ENCODE assay signal across 15 cellular contexts in genomic region chr2:67510745-67511144, GRCh38.
A peak's percentile ranks its signal among the peaks of the same experiment; 100 is the strongest.
DNase-seq lines count a peak whose midpoint lies in the region; ATAC-seq, FAIRE-seq and TF ChIP-seq lines count a peak whose summit lies in the region.
"Had no signal": no experiment of that assay in that cellular context is flagged by ENCODE, and none has a peak within 500 bp of the region (broad histone marks: within the 10 kb centered on the region; RNA-seq: fewer than 3 reads in every experiment).

No MANE protein-coding gene starts in this region.

- no peaks in the 10 kb centered on the region for H3K36me3 Mint-ChIP-seq in astrocyte (ENCODE audit: low read depth, unreplicated experiment)
- peaks cover 2% of the 10 kb centered on the region for H3K36me3 Mint-ChIP-seq in progenitor cell of endocrine pancreas (ENCODE audit: insufficient read depth)

- no peaks in the 10 kb centered on the region for H4K20me1 ChIP-seq in astrocyte (ENCODE audit: insufficient read depth, low read length)

- no peaks in the 10 kb centered on the region for H3K27me3 ChIP-seq in astrocyte (ENCODE audit: insufficient read depth, low read length)

- no peak overlapping the region for H3K4me2 ChIP-seq in astrocyte (ENCODE audit: low read length)

- no peak overlapping the region for H3K27ac ChIP-seq in astrocyte (ENCODE audit: low read depth, low read length)

- TF ChIP-seq CTCF in astrocyte (IDR thresholded peaks at IDR 0.05; ENCODE audit: insufficient read depth, low read depth, low read length) (no peak), fibroblast of pulmonary artery (IDR thresholded peaks at IDR 0.05; ENCODE audit: low read length, missing control alignments) (no peak), progenitor cell of endocrine pancreas (IDR thresholded peaks at IDR 0.05; ENCODE audit: unreplicated experiment) (no peak)

- H3K9me3 ChIP-seq in astrocyte (ENCODE audit: insufficient read depth, low read depth, low read length): no peaks in the 10 kb centered on the region

- FAIRE-seq in astrocyte (lab: Jason Lieb, UNC): no peak
- FAIRE-seq: H54, RCC 7860 had no signal

- no peaks in the 10 kb centered on the region for H3K4me1 Mint-ChIP-seq in astrocyte (ENCODE audit: low read depth, unreplicated experiment)
- H3K4me1 Mint-ChIP-seq in progenitor cell of endocrine pancreas (ENCODE audit: low read depth): peaks cover 2% of the 10 kb centered on the region
- no peaks in the 10 kb centered on the region for H3K4me1 Mint-ChIP-seq in stimulated activated naive CD8-positive, alpha-beta T cell treated with anti-CD3 and anti-CD28 coated beads, Interleukin-15, amount 100 ng/mL, for 72 hours

- H3K4me3 Mint-ChIP-seq in astrocyte (ENCODE audit: unreplicated experiment) (no peak overlapping the region), progenitor cell of endocrine pancreas (ENCODE audit: low read depth) (no peak overlapping the region)
- no peak overlapping the region for H3K4me3 Mint-ChIP-seq in stimulated activated naive CD8-positive, alpha-beta T cell treated with anti-CD3 and anti-CD28 coated beads, Interleukin-15, amount 100 ng/mL, for 72 hours

- H3K79me2 ChIP-seq in astrocyte (ENCODE audit: insufficient read depth, low read length): no peaks in the 10 kb centered on the region

- H3K27ac Mint-ChIP-seq in astrocyte (ENCODE audit: unreplicated experiment) (no peak overlapping the region), progenitor cell of endocrine pancreas (no peak overlapping the region)
- H3K27ac Mint-ChIP-seq in stimulated activated naive CD8-positive, alpha-beta T cell treated with anti-CD3 and anti-CD28 coated beads, Interleukin-15, amount 100 ng/mL, for 72 hours: no peak overlapping the region

- DNase-seq in EH (ENCODE audit: low read depth) (peak; percentile 77), astrocyte (ENCODE audit: low read depth) (peak; percentile 56), fibroblast of pulmonary artery (ENCODE audit: low read depth) (peak; percentile 87), skeletal muscle cell (ENCODE audit: low read depth) (peak; percentile 85), NCI-H748 treated with DMSO at 0.1 percent for 48 hours (lab: John Stamatoyannopoulos, UW) (no peak), progenitor cell of endocrine pancreas (ENCODE audit: low spot score, unreplicated experiment) (no peak)
- no peak for DNase-seq in stimulated activated naive CD8-positive, alpha-beta T cell treated with anti-CD3 and anti-CD28 coated beads, Interleukin-15, amount 100 ng/mL, for 72 hours
- DNase-seq: C1 segment of cervical spinal cord, DMS153, KG1, NCI-H1092 treated with DMSO at 0.1 percent for 48 hours, NCI-H1694, SIG-M5 had no signal

- no peak overlapping the region for H2AFZ ChIP-seq in astrocyte (ENCODE audit: low read depth, low read length)

- H3K27me3 Mint-ChIP-seq in astrocyte (ENCODE audit: low read depth, unreplicated experiment): no peaks in the 10 kb centered on the region
- H3K27me3 Mint-ChIP-seq in progenitor cell of endocrine pancreas: no peaks in the 10 kb centered on the region
- H3K27me3 Mint-ChIP-seq in stimulated activated naive CD8-positive, alpha-beta T cell treated with anti-CD3 and anti-CD28 coated beads, Interleukin-15, amount 100 ng/mL, for 72 hours: no peaks in the 10 kb centered on the region

- H3K9me3 Mint-ChIP-seq in astrocyte (ENCODE audit: unreplicated experiment): peaks cover 5% of the 10 kb centered on the region
- peaks cover 5% of the 10 kb centered on the region for H3K9me3 Mint-ChIP-seq in progenitor cell of endocrine pancreas (ENCODE audit: low read depth)
- H3K9me3 Mint-ChIP-seq in stimulated activated naive CD8-positive, alpha-beta T cell treated with anti-CD3 and anti-CD28 coated beads, Interleukin-15, amount 100 ng/mL, for 72 hours: peaks cover 0 to 6% of the 10 kb centered on the region in 2 donors

- no peak overlapping the region for H3K4me3 ChIP-seq in astrocyte (ENCODE audit: insufficient read depth, low read depth, low read length)
- no peak overlapping the region for H3K4me3 ChIP-seq in fibroblast of pulmonary artery (replicated peaks; ENCODE audit: low read depth, low read length)
- no peak overlapping the region for H3K4me3 ChIP-seq in skeletal muscle cell (ENCODE audit: low read depth, low read length)

- H3K36me3 ChIP-seq in astrocyte (ENCODE audit: insufficient read depth, low read length): no peaks in the 10 kb centered on the region

- no peaks in the 10 kb centered on the region for H3K4me1 ChIP-seq in astrocyte (ENCODE audit: insufficient read depth, low read length)

- ATAC-seq in stimulated activated naive CD8-positive, alpha-beta T cell treated with anti-CD3 and anti-CD28 coated beads, Interleukin-15, amount 100 ng/mL, for 72 hours: no peak

- H3K9ac ChIP-seq in astrocyte (ENCODE audit: low read length): no peak overlapping the region

Comparison
In these comparisons a context has a peak if more than half of its experiments do, and no peak if none do; other contexts are left out.
1. DNase-seq: peak in EH (single experiment), astrocyte (single experiment), fibroblast of pulmonary artery (single experiment) and skeletal muscle cell (single experiment); none in NCI-H748 treated with DMSO at 0.1 percent for 48 hours (single experiment), progenitor cell of endocrine pancreas (single experiment) and stimulated activated naive CD8-positive, alpha-beta T cell treated with anti-CD3 and anti-CD28 coated beads, Interleukin-15, amount 100 ng/mL, for 72 hours (0 of 2).